1 cellular context compared by ENCODE assay signal in the genomic region with DNA sequence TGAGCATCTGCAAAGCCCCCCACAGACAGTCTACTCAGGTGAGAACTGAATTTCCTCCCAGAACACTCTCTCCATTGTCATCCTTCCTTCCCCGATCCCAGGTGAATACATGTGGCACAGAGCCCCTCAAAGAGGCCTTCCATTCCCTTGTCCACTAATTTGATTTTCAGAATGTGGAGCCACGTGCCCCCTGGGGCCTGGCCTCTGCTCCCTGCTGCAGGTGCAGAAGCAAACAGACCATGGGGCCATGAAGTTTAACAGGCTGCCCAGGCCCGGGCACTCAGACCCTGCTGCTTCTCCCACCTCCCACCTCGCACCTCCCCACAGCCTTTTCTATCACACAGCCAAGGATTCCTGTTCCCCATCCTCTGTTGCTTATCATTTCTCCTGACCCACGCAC.
TF ChIP-seq lines count a peak whose summit lies in the region.

No MANE protein-coding gene starts in this region.

TF ChIP-seq in GM23338, 12 proteins besides CTCF, POLR2A, EP300 and RAD21 (continued from another document):
- TF ChIP-seq, protein P1, sequence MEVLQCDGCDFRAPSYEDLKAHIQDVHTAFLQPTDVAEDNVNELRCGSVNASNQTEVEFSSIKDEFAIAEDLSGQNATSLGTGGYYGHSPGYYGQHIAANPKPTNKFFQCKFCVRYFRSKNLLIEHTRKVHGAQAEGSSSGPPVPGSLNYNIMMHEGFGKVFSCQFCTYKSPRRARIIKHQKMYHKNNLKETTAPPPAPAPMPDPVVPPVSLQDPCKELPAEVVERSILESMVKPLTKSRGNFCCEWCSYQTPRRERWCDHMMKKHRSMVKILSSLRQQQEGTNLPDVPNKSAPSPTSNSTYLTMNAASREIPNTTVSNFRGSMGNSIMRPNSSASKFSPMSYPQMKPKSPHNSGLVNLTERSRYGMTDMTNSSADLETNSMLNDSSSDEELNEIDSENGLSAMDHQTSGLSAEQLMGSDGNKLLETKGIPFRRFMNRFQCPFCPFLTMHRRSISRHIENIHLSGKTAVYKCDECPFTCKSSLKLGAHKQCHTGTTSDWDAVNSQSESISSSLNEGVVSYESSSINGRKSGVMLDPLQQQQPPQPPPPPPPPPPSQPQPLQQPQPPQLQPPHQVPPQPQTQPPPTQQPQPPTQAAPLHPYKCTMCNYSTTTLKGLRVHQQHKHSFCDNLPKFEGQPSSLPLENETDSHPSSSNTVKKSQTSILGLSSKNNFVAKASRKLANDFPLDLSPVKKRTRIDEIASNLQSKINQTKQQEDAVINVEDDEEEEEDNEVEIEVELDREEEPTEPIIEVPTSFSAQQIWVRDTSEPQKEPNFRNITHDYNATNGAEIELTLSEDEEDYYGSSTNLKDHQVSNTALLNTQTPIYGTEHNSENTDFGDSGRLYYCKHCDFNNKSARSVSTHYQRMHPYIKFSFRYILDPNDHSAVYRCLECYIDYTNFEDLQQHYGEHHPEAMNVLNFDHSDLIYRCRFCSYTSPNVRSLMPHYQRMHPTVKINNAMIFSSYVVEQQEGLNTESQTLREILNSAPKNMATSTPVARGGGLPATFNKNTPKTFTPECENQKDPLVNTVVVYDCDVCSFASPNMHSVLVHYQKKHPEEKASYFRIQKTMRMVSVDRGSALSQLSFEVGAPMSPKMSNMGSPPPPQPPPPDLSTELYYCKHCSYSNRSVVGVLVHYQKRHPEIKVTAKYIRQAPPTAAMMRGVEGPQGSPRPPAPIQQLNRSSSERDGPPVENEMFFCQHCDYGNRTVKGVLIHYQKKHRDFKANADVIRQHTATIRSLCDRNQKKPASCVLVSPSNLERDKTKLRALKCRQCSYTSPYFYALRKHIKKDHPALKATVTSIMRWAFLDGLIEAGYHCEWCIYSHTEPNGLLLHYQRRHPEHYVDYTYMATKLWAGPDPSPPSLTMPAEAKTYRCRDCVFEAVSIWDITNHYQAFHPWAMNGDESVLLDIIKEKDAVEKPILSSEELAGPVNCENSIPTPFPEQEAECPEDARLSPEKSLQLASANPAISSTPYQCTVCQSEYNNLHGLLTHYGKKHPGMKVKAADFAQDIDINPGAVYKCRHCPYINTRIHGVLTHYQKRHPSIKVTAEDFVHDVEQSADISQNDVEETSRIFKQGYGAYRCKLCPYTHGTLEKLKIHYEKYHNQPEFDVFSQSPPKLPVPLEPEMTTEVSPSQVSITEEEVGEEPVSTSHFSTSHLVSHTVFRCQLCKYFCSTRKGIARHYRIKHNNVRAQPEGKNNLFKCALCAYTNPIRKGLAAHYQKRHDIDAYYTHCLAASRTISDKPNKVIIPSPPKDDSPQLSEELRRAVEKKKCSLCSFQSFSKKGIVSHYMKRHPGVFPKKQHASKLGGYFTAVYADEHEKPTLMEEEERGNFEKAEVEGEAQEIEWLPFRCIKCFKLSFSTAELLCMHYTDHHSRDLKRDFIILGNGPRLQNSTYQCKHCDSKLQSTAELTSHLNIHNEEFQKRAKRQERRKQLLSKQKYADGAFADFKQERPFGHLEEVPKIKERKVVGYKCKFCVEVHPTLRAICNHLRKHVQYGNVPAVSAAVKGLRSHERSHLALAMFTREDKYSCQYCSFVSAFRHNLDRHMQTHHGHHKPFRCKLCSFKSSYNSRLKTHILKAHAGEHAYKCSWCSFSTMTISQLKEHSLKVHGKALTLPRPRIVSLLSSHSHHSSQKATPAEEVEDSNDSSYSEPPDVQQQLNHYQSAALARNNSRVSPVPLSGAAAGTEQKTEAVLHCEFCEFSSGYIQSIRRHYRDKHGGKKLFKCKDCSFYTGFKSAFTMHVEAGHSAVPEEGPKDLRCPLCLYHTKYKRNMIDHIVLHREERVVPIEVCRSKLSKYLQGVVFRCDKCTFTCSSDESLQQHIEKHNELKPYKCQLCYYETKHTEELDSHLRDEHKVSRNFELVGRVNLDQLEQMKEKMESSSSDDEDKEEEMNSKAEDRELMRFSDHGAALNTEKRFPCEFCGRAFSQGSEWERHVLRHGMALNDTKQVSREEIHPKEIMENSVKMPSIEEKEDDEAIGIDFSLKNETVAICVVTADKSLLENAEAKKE (CRISPR knock-in tag; IDR thresholded peaks at IDR 0.05): no peak
